ENCODE assay signal across 15 cellular contexts in genomic region chr13:112686987-112687386, GRCh38.
"Had no signal": no experiment of that assay in that cellular context is flagged by ENCODE, and none has a peak within 500 bp of the region (broad histone marks: within the 10 kb centered on the region; RNA-seq: fewer than 3 reads in every experiment).

No MANE protein-coding gene starts in this region.

- ATAC-seq: activated T-cell treated with anti-CD3 and anti-CD28 coated beads, Interleukin-2, amount 50 U/mL, for 4 hours; effector memory CD8-positive, alpha-beta T cell; naive thymus-derived CD4-positive, alpha-beta T cell; stimulated activated naive CD8-positive, alpha-beta T cell treated with anti-CD3 and anti-CD28 coated beads, Interleukin-15, Interleukin-2, amounts not matched to agents 100 U/mL and 50 U/mL, for 24 hours had no signal

- H3K27me3 ChIP-seq: transverse colon had no signal

- H3K36me3 ChIP-seq: transverse colon had no signal

- H3K27ac ChIP-seq: parathyroid adenoma, transverse colon had no signal

- H3K4me3 ChIP-seq: transverse colon had no signal

- H2AFZ ChIP-seq: parathyroid adenoma had no signal

- DNase-seq: activated B cell treated with CpG ODN at 0.5 μM for 24 hours; activated CD4-positive, alpha-beta memory T cell treated with anti-CD3 and anti-CD28 coated beads for 36 hours; activated CD4-positive, alpha-beta T cell treated with anti-CD3 and anti-CD28 coated beads for 4 hours; activated gamma-delta T cell; activated T-cell treated with anti-CD3 and anti-CD28 coated beads, Interleukin-2, amount 50 U/mL, for 4 hours; dermis blood vessel endothelial cell; effector memory CD8-positive, alpha-beta T cell; hippocampal formation; mammary epithelial cell; stimulated activated naive CD8-positive, alpha-beta T cell treated with anti-CD3 and anti-CD28 coated beads, Interleukin-15, Interleukin-2, amounts not matched to agents 100 U/mL and 50 U/mL, for 24 hours; T-helper 1 cell; T-helper 9 cell; transverse colon had no signal

- H3K9me3 ChIP-seq: transverse colon had no signal
